Comparison of ENCODE assay signal across 8 cellular contexts in the genomic region with DNA sequence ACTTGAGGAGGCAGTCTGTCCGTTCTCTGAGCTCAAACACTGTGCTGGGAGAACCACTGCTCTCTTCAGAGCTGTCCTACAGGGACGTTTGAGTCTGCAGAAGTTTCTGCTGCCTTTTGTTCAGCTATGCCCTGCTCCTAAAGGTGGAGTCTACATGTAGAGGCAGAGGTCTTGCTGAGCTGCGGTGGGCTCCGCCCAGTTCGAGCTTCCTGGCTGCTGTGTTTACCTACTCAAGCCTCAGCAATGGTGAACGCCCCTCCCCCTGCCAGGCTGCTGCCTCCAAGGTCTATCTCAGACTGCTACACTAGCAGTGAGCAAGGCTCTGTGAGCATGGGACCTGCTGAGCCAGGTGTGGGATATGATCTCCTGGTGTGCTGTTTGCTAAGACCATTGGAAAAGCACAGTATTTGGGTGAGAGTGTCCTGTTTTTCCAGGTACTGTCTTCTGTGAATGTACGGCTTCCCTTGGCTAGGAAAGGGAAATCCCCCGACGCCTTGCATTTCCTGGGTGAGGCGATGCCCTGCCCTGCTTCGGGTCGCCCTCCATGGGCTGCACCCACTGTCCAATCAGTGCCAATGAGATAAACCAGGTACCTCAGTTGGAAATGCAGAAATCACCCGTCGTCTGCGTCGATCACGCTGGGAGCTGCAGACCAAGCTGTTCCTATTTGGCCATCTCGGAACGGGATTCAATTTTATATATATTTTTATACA. TPM values are rescaled to one million over a fixed set of nuclear protein-coding genes. Genes with fewer than 3 reads are reported as not detected.
DNase-seq lines count a peak whose midpoint lies in the region; ATAC-seq and TF ChIP-seq lines count a peak whose summit lies in the region.

No MANE protein-coding gene starts in this region.

- no peaks in the 10 kb centered on the region for H3F3A ChIP-seq in smooth muscle cell (ENCODE audit: low read depth)

- no peak overlapping the region for H2AFZ ChIP-seq in smooth muscle cell (ENCODE audit: low read depth)

- H3K4me1 Mint-ChIP-seq in activated T-cell treated with anti-CD3 and anti-CD28 coated beads, Interleukin-2, amount 50 U/mL, for 4 hours (ENCODE audit: low read depth): peaks cover 68% of the 10 kb centered on the region
- peaks cover 44 to 56% of the 10 kb centered on the region in 2 donors for H3K4me1 Mint-ChIP-seq in stimulated activated naive B cell treated with anti-CD40 and anti-IgM and Interleukin-4, amounts not matched to agents 10 μg/mL and 1 μg/mL and 100 μg/mL, for 72 hours

- H3K27ac ChIP-seq in RWPE2 (ENCODE audit: poor library complexity, severe bottlenecking) (no peak overlapping the region), smooth muscle cell (ENCODE audit: low read depth) (no peak overlapping the region)

- ATAC-seq in RWPE2 (ENCODE audit: low read depth) (peak; percentile 83), HG02798 (IDR thresholded peaks at IDR 0.05; ENCODE audit: poor library complexity, unreplicated experiment) (no peak), GM19463 (IDR thresholded peaks at IDR 0.05; ENCODE audit: unreplicated experiment) (no peak)
- ATAC-seq in activated T-cell treated with anti-CD3 and anti-CD28 coated beads, Interleukin-2, amount 50 U/mL, for 4 hours: peak; percentile 81 to 82
- ATAC-seq in stimulated activated naive B cell treated with anti-CD40 and anti-IgM and Interleukin-4, amounts not matched to agents 10 μg/mL and 1 μg/mL and 100 μg/mL, for 72 hours (replicated peaks): peak; percentile 16 to 65

- H3K27me3 ChIP-seq in RWPE2 (ENCODE audit: insufficient read depth, poor library complexity, severe bottlenecking) (no peaks in the 10 kb centered on the region), MG63 (no peaks in the 10 kb centered on the region), smooth muscle cell (ENCODE audit: low read depth) (no peaks in the 10 kb centered on the region)

- peak overlapping the region; percentile 77 for H3K27ac Mint-ChIP-seq in stimulated activated naive B cell treated with anti-CD40 and anti-IgM and Interleukin-4, amounts not matched to agents 10 μg/mL and 1 μg/mL and 100 μg/mL, for 72 hours

- TF ChIP-seq CTCF in RWPE2 (IDR thresholded peaks at IDR 0.05; ENCODE audit: poor library complexity, severe bottlenecking) (no peak), smooth muscle cell (IDR thresholded peaks at IDR 0.05; ENCODE audit: borderline replicate concordance, insufficient read depth, poor library complexity, severe bottlenecking) (no peak)

- peaks cover 15% of the 10 kb centered on the region for H3K9me3 Mint-ChIP-seq in activated T-cell treated with anti-CD3 and anti-CD28 coated beads, Interleukin-2, amount 50 U/mL, for 4 hours
- H3K9me3 Mint-ChIP-seq in stimulated activated naive B cell treated with anti-CD40 and anti-IgM and Interleukin-4, amounts not matched to agents 10 μg/mL and 1 μg/mL and 100 μg/mL, for 72 hours: peaks cover 0 to 7% of the 10 kb centered on the region in 2 donors

- H3K4me3 ChIP-seq in RWPE2 (ENCODE audit: severe bottlenecking): no peak overlapping the region
- no peak overlapping the region for H3K4me3 ChIP-seq in MG63
- no peak overlapping the region for H3K4me3 ChIP-seq in smooth muscle cell

- peaks cover 66% of the 10 kb centered on the region for H3K36me3 Mint-ChIP-seq in activated T-cell treated with anti-CD3 and anti-CD28 coated beads, Interleukin-2, amount 50 U/mL, for 4 hours (ENCODE audit: insufficient read depth)
- peaks cover 41 to 76% of the 10 kb centered on the region in 2 donors for H3K36me3 Mint-ChIP-seq in stimulated activated naive B cell treated with anti-CD40 and anti-IgM and Interleukin-4, amounts not matched to agents 10 μg/mL and 1 μg/mL and 100 μg/mL, for 72 hours

- H3K4me3 Mint-ChIP-seq in activated T-cell treated with anti-CD3 and anti-CD28 coated beads, Interleukin-2, amount 50 U/mL, for 4 hours: peak overlapping the region; percentile 24
- H3K4me3 Mint-ChIP-seq in stimulated activated naive B cell treated with anti-CD40 and anti-IgM and Interleukin-4, amounts not matched to agents 10 μg/mL and 1 μg/mL and 100 μg/mL, for 72 hours: no peak overlapping the region

- H3K4me2 ChIP-seq in smooth muscle cell: no peak overlapping the region

- H3K79me2 ChIP-seq in smooth muscle cell (ENCODE audit: low read depth): no peaks in the 10 kb centered on the region

- whole genome bisulfite sequencing in smooth muscle cell (ENCODE audit: low lambda C conversion rate): 85% methylated on average over 19 of the region's 19 CpGs

- no peak overlapping the region for H3K9ac ChIP-seq in smooth muscle cell (ENCODE audit: low read depth)

- H3K4me1 ChIP-seq in RWPE2 (ENCODE audit: insufficient read depth, poor library complexity, severe bottlenecking) (peaks cover 14% of the 10 kb centered on the region), smooth muscle cell (ENCODE audit: low read depth) (no peaks in the 10 kb centered on the region)

- H3K9me3 ChIP-seq in RWPE2 (ENCODE audit: severe bottlenecking): no peaks in the 10 kb centered on the region
- H3K9me3 ChIP-seq in MG63: no peaks in the 10 kb centered on the region
- no peaks in the 10 kb centered on the region for H3K9me3 ChIP-seq in smooth muscle cell (replicated peaks; ENCODE audit: low read depth)

- H3K36me3 ChIP-seq in RWPE2 (ENCODE audit: low read depth): peaks cover 21% of the 10 kb centered on the region
- H3K36me3 ChIP-seq in MG63: peaks cover under 1% of the 10 kb centered on the region; the same call in 1 of the 2 replicates
- H3K36me3 ChIP-seq in smooth muscle cell (ENCODE audit: low read depth): no peaks in the 10 kb centered on the region

- H3K27me3 Mint-ChIP-seq in activated T-cell treated with anti-CD3 and anti-CD28 coated beads, Interleukin-2, amount 50 U/mL, for 4 hours (ENCODE audit: low read depth): no peaks in the 10 kb centered on the region
- no peaks in the 10 kb centered on the region for H3K27me3 Mint-ChIP-seq in stimulated activated naive B cell treated with anti-CD40 and anti-IgM and Interleukin-4, amounts not matched to agents 10 μg/mL and 1 μg/mL and 100 μg/mL, for 72 hours

- no peaks in the 10 kb centered on the region for H4K20me1 ChIP-seq in smooth muscle cell (ENCODE audit: low read depth)

- DNase-seq in RWPE2 (ENCODE audit: low spot score) (peak; percentile 65), left kidney (ENCODE audit: low read depth, low spot score) (peak; percentile 2), MG63 (no peak), smooth muscle cell (lab: John Stamatoyannopoulos, UW; ENCODE audit: unreplicated experiment) (no peak)
- DNase-seq in activated T-cell treated with anti-CD3 and anti-CD28 coated beads, Interleukin-2, amount 50 U/mL, for 4 hours: peak; percentile 58
- DNase-seq in stimulated activated naive B cell treated with anti-CD40 and anti-IgM and Interleukin-4, amounts not matched to agents 10 μg/mL and 1 μg/mL and 100 μg/mL, for 72 hours: no peak

RNA-seq across cellular contexts. Expression of a gene that starts 58.5 kb away (rescaled TPM):
- 10 to 100 TPM; 45.4 to 48.6 (median 46.5) TPM for total RNA-seq in activated T-cell treated with anti-CD3 and anti-CD28 coated beads, Interleukin-2, amount 50 U/mL, for 4 hours
- total RNA-seq in MG63 (2014; rRNA removed; shearing (Covaris generic); ENCODE audit: low replicate concordance): 0.72 and 2.5 TPM in 2 replicates
- 9.1 and 9.5 TPM in 2 replicates for total RNA-seq in smooth muscle cell
- 2.8 and 3.6 TPM in 2 replicates for polyA plus RNA-seq in smooth muscle cell

Comparison
In these comparisons a context has a peak if more than half of its experiments do, and no peak if none do; other contexts are left out.
1. ATAC-seq: peak in RWPE2 (single experiment), activated T-cell treated with anti-CD3 and anti-CD28 coated beads, Interleukin-2, amount 50 U/mL, for 4 hours (2 of 2) and stimulated activated naive B cell treated with anti-CD40 and anti-IgM and Interleukin-4, amounts not matched to agents 10 μg/mL and 1 μg/mL and 100 μg/mL, for 72 hours (2 of 2); none in HG02798 (single experiment) and GM19463 (single experiment).
2. DNase-seq: peak in RWPE2 (single experiment), activated T-cell treated with anti-CD3 and anti-CD28 coated beads, Interleukin-2, amount 50 U/mL, for 4 hours (single experiment) and left kidney (single experiment); none in stimulated activated naive B cell treated with anti-CD40 and anti-IgM and Interleukin-4, amounts not matched to agents 10 μg/mL and 1 μg/mL and 100 μg/mL, for 72 hours (single experiment), MG63 (single experiment) and smooth muscle cell (single experiment).